18 cellular contexts compared by ENCODE assay signal in the genomic region with DNA sequence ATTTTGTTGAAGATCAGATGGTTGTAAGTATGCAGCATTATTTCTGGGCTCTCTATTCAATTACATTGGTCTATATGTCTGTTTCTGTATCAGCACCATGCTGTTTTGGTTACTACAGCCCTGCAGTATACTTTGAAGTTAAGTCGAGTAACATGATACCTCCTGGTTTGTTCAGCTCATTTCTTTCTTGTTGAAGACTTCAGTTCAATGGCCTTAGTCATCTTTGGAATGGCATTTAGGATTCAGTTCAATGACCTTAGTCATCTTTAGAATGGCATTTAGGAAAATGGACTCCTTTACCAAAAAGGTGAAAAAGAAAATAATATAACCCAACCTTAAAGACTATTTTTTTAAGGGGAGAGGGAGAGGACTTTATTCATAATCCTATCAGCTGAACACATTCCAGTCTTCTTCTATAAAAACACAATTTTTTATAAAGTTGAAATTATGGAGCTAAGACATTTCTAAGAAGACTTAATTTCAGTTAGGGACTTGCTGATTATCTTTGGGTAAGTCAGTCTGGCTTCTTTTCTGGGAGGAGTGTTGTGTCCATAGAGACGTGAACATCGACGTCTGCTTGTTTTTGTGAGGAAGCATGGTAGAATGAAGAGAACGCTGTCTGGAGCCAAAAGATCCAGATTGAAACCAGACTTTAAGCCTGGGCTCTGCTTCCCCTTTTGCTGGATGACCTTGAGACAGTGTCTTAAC. TPM values are rescaled to one million over a fixed set of nuclear protein-coding genes. Genes with fewer than 3 reads are reported as not detected.
DNase-seq lines count a peak whose midpoint lies in the region; ATAC-seq, FAIRE-seq and TF ChIP-seq lines count a peak whose summit lies in the region.
"Had no signal": no experiment of that assay in that cellular context is flagged by ENCODE, and none has a peak within 500 bp of the region (broad histone marks: within the 10 kb centered on the region; RNA-seq: fewer than 3 reads in every experiment).

No MANE protein-coding gene starts in this region.

- WGBS in HepG2 (ENCODE audit: low lambda C conversion rate), result 23% methylated on average over 5 of the region's 5 CpGs
- WGBS in right lobe of liver (ENCODE audit: insufficient coverage, low coverage, low lambda C conversion rate, missing lambda C conversion rate), result 50% methylated on average over 5 of the region's 5 CpGs
- WGBS in esophagus squamous epithelium, 2 donors, result 62 to 81% methylated on average over 5 of the region's 5 CpGs
- WGBS in mesodermal cell (ENCODE audit: insufficient coverage in 2 of 2), 2 experiments, result 88 to 92% methylated on average over 4 to 5 of the region's 5 CpGs

- peak; percentile 53 for FAIRE-seq in HepG2 (lab: Jason Lieb, UNC)
- no peak for FAIRE-seq in frontal cortex (lab: Jason Lieb, UNC)
- FAIRE-seq: H1 had no signal

- no peak for TF ChIP-seq CTCF in HepG2 (CRISPR knock-in tag; IDR thresholded peaks at IDR 0.05)
- TF ChIP-seq CTCF in right lobe of liver (IDR thresholded peaks at IDR 0.05), result no peak
- no peak for TF ChIP-seq CTCF in esophagus squamous epithelium (IDR thresholded peaks at IDR 0.05)
- no peak for TF ChIP-seq CTCF in WERI-Rb-1 (IDR thresholded peaks at IDR 0.05; ENCODE audit: low read depth, low read length)

- H3K4me2 ChIP-seq in HepG2 (ENCODE audit: low read depth, low read length), result peak overlapping the region; percentile 56; the same call in 1 of the 2 replicates

- no peak overlapping the region for H3K9ac ChIP-seq in HepG2 (ENCODE audit: insufficient read depth, low read depth, low read length)

- H3K79me2 ChIP-seq in HepG2 (ENCODE audit: insufficient read depth, low read length), result no peaks in the 10 kb centered on the region

- H3K27me3 ChIP-seq in HepG2 (ENCODE audit: control insufficient read depth in 1 of 2, insufficient read depth in 2 of 2, low read length in 2 of 2) (no peaks in the 10 kb centered on the region), right lobe of liver (no peaks in the 10 kb centered on the region), esophagus squamous epithelium (no peaks in the 10 kb centered on the region), WERI-Rb-1 (ENCODE audit: insufficient read depth, low read depth, severe bottlenecking) (no peaks in the 10 kb centered on the region)

- POLR2A ChIA-PET in HepG2 (lab: Yijun Ruan, JAX), result interaction anchor here (1.0 kb wide), 2 partner anchors 16 to 52 kb away, joined by 3 to 4 read pairs; no protein-coding TSS in a partner anchor

- in situ Hi-C loops in HepG2 (cut with HindIII; ENCODE audit: extremely low pct_ligation_motif_present, low pct_unique_long_range_greater_than_20kb), result no loop called here

- DNase-seq in HepG2 (ENCODE audit: low spot score) (peak; percentile 23), right lobe of liver (no peak), esophagus squamous epithelium (lab: John Stamatoyannopoulos, UW) (no peak), frontal cortex (ENCODE audit: low spot score in 2 of 2) (no peak), AG20443 (ENCODE audit: low spot score) (no peak), WERI-Rb-1 (no peak)
- DNase-seq: activated CD4-positive, alpha-beta T cell treated with anti-CD3 and anti-CD28 coated beads, Interleukin-2, amount 10 ng/mL, durations not matched to agents 7 days and 5 days; activated T-cell treated with anti-CD3 and anti-CD28 coated beads, Interleukin-2, amount 50 U/mL, for 4 hours; amniotic stem cell; foreskin melanocyte; KBM-7; mucosa of descending colon; NCI-H187 treated with DMSO at 0.1 percent for 48 hours; stimulated activated CD4-positive, alpha-beta T cell treated with anti-CD3 and anti-CD28 coated beads, Interleukin-1b, Interleukin-23, amount 100 ng/mL, for 48 hours had no signal

- TF ChIP-seq POLR2A in HepG2 (IDR thresholded peaks at IDR 0.05; ENCODE audit: insufficient read depth in 1 of 2, low read depth in 2 of 2, low read length in 2 of 2) (no peak), right lobe of liver (IDR thresholded peaks at IDR 0.05) (no peak), esophagus squamous epithelium (IDR thresholded peaks at IDR 0.05) (no peak)

- no peak for TF ChIP-seq EP300 in HepG2 (IDR thresholded peaks at IDR 0.05; ENCODE audit: low read depth in 2 of 2, low read length in 2 of 2)
- no peak for TF ChIP-seq EP300 in HepG2 (CRISPR knock-in tag; IDR thresholded peaks at IDR 0.05; ENCODE audit: borderline replicate concordance)

- CTCF ChIA-PET in HepG2 (lab: Yijun Ruan, JAX; ENCODE audit: low intra/inter-chr PET ratio, low total read pairs), result no interaction called here

- no peak overlapping the region for H3K4me3 ChIP-seq in HepG2 (replicated peaks in 1 of 3; ENCODE audit: insufficient read depth in 1 of 3, low read depth in 2 of 3, low read length in 3 of 3)
- H3K4me3 ChIP-seq in right lobe of liver, result no peak overlapping the region
- no peak overlapping the region for H3K4me3 ChIP-seq in esophagus squamous epithelium
- H3K4me3 ChIP-seq in mesodermal cell (ENCODE audit: extremely low read depth, insufficient read depth, low read length, poor library complexity, severe bottlenecking), result no peak overlapping the region
- no peak overlapping the region for H3K4me3 ChIP-seq in WERI-Rb-1 (ENCODE audit: low read depth, low read length)
- H3K4me3 ChIP-seq: mucosa of descending colon had no signal

- H3K36me3 ChIP-seq in HepG2 (replicated peaks in 1 of 2; ENCODE audit: control insufficient read depth in 1 of 2, insufficient read depth in 2 of 2, low read length in 2 of 2), result no peaks in the 10 kb centered on the region
- H3K36me3 ChIP-seq in right lobe of liver, result no peaks in the 10 kb centered on the region
- H3K36me3 ChIP-seq in esophagus squamous epithelium, result no peaks in the 10 kb centered on the region
- H3K36me3 ChIP-seq in mesodermal cell (ENCODE audit: control insufficient read depth, insufficient read depth, low read length), result no peaks in the 10 kb centered on the region
- H3K36me3 ChIP-seq in WERI-Rb-1, result no peaks in the 10 kb centered on the region

- BruUV-seq in HepG2 (replicated peaks; lab: Mats Ljungman, UMichigan), result no TSS peak

- intact Hi-C loops in HepG2 (cut with micrococcal nuclease; ENCODE audit: unreplicated experiment), result no loop called here
- intact Hi-C loops in right lobe of liver (cut with DNase I), result no loop called here
- intact Hi-C loops in esophagus squamous epithelium (cut with DNase I), result no loop called here

- no peak for TF ChIP-seq RAD21 in HepG2 (CRISPR knock-in tag; IDR thresholded peaks at IDR 0.05)

- H3K27ac ChIP-seq in HepG2 (ENCODE audit: extremely low read length, insufficient read depth, low read length) (peak overlapping the region; percentile 25), right lobe of liver (peak overlapping the region in 1 of 3 donors; percentile 78), esophagus squamous epithelium (peak overlapping the region in 3 of 4 donors; percentile 7 to 51 (median 50)), mesodermal cell (ENCODE audit: low read depth, low read length, severe bottlenecking) (peak overlapping the region; percentile 83), WERI-Rb-1 (no peak overlapping the region)
- H3K27ac ChIP-seq: RWPE1 had no signal

- H2AFZ ChIP-seq in HepG2 (ENCODE audit: low read length), result no peak overlapping the region

- ATAC-seq in HepG2, result peak; percentile 15; the same call in 1 of the 3 replicates
- ATAC-seq in right lobe of liver, result no peak
- ATAC-seq in esophagus mucosa, result no peak
- ATAC-seq: activated T-cell treated with anti-CD3 and anti-CD28 coated beads, Interleukin-2, amount 50 U/mL, for 4 hours; mucosa of descending colon had no signal

- H3K9me3 ChIP-seq in HepG2 (ENCODE audit: low read length) (no peaks in the 10 kb centered on the region), right lobe of liver (no peaks in the 10 kb centered on the region), esophagus squamous epithelium (no peaks in the 10 kb centered on the region), mesodermal cell (ENCODE audit: control insufficient read depth, low read length) (peaks cover 13% of the 10 kb centered on the region), WERI-Rb-1 (ENCODE audit: severe bottlenecking) (no peaks in the 10 kb centered on the region)
- H3K9me3 ChIP-seq: mucosa of descending colon had no signal

- H3K4me1 ChIP-seq in HepG2 (ENCODE audit: insufficient read depth, low read length) (peaks cover 41% of the 10 kb centered on the region), right lobe of liver (peaks cover 0 to 28% (median 7%) of the 10 kb centered on the region in 4 donors), esophagus squamous epithelium (peaks cover 0 to 59% (median 34%) of the 10 kb centered on the region in 3 donors), mesodermal cell (ENCODE audit: control insufficient read depth, insufficient read depth, low read length, poor library complexity, severe bottlenecking) (peaks cover 5% of the 10 kb centered on the region)

- H4K20me1 ChIP-seq in HepG2 (ENCODE audit: insufficient read depth, low read length), result no peaks in the 10 kb centered on the region

RNA-seq across cellular contexts. Expression of gene DDR2, which starts 48.3 kb away (rescaled TPM):
- total RNA-seq in HepG2 (2016; rRNA removed; fragmentation: Illumina TruSeq; extraction: Trizol) (0.13 and 0.38 TPM in 2 replicates), right lobe of liver (1 to 10 TPM; 2.7 to 4.7 (median 3.1) TPM), esophagus squamous epithelium (10 to 100 TPM in 2 of 4 donors, 1 to 10 TPM in 2; 1.5 to 88.1 (median 15.9) TPM), esophagus mucosa (2.9 TPM), frontal cortex (4.1 TPM)
- under 0.01 TPM in 1 of 2 replicates, not detected in the other for total RNA-seq in HepG2 (2016; cell fraction: cytosol; rRNA removed; fragmentation: Illumina TruSeq; extraction: Trizol; ENCODE audit: low read depth)
- 0.15 and 0.43 TPM in 2 replicates for total RNA-seq in HepG2 (2016; cell fraction: insoluble cytoplasmic fraction; rRNA removed; fragmentation: Illumina TruSeq; extraction: Trizol)
- 0.10 and 0.22 TPM in 2 replicates for total RNA-seq in HepG2 (2016; cell fraction: membrane; rRNA removed; fragmentation: Illumina TruSeq; extraction: Trizol)
- 1.3 and 2.1 TPM in 2 replicates for total RNA-seq in HepG2 (2016; cell fraction: nucleus; rRNA removed; fragmentation: Illumina TruSeq; extraction: Trizol)
- polyA plus RNA-seq in HepG2 (2011; rRNA removed), result 0.30 and 0.36 TPM in 2 replicates
- polyA plus RNA-seq in HepG2 (2011; cell fraction: cytosol; rRNA removed), result 0.15 and 0.18 TPM in 2 replicates
- 0.84 and 1.3 TPM in 2 replicates for polyA plus RNA-seq in HepG2 (2011; cell fraction: nucleus; rRNA removed)
- polyA plus RNA-seq in HepG2 (2012), result 0.23 and 0.40 TPM in 2 replicates
- 0.02 and 0.07 TPM in 2 replicates for polyA plus RNA-seq in HepG2 (2016; cell fraction: cytosol; fragmentation: Illumina TruSeq; extraction: Trizol; ENCODE audit: low read depth)
- 0.09 and 0.14 TPM in 2 replicates for polyA plus RNA-seq in HepG2 (2016; cell fraction: insoluble cytoplasmic fraction; fragmentation: Illumina TruSeq; extraction: Trizol; ENCODE audit: low read depth)
- polyA plus RNA-seq in HepG2 (2016; cell fraction: membrane; fragmentation: Illumina TruSeq; extraction: Trizol; ENCODE audit: low read depth), result 0.02 TPM in 2 replicates
- 0.89 and 1.2 TPM in 2 replicates for polyA plus RNA-seq in HepG2 (2016; cell fraction: nucleus; fragmentation: Illumina TruSeq; extraction: Trizol; ENCODE audit: insufficient read depth, low read depth)
- polyA minus RNA-seq in HepG2 (2011; rRNA and poly(A)+ RNA removed; ENCODE audit: low replicate concordance), result 1.2 and 3.1 TPM in 2 replicates
- 0.59 TPM in 1 of 2 replicates, not detected in the other for polyA minus RNA-seq in HepG2 (2011; cell fraction: cytosol; rRNA and poly(A)+ RNA removed)
- 1.5 and 2.5 TPM in 2 replicates for polyA minus RNA-seq in HepG2 (2011; cell fraction: nucleus; rRNA and poly(A)+ RNA removed)
- 15.9 TPM for polyA plus RNA-seq in mesodermal cell (2013, experiment 1 of 2)
- polyA plus RNA-seq in mesodermal cell (2013, experiment 2 of 2), result 20.7 TPM
